In the genomic region with DNA sequence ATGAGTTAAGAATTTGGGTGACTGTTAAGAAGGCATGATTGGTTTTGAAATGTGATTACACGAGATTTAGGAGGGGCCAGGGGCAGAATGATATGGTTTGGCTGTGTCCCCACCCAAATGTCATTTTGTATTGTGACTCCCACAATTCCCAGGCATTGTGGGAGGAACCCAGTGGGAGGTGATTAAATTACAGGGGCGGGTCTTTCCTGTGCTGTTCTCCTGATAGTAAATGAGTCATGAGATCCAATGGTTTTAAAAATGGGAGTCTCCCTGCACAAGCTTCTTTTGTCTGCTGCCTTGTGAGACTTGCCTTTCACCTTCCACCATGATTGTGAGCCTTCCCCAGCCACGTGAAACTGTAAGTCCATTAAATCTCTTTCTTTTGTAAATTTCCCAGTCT, we compare ENCODE assay signal across 1 cellular context.
TF ChIP-seq lines count a peak whose summit lies in the region.

No MANE protein-coding gene starts in this region.

TF ChIP-seq in K562, 482 proteins besides CTCF, POLR2A, EP300 and RAD21:
- TF ChIP-seq, protein P1, sequence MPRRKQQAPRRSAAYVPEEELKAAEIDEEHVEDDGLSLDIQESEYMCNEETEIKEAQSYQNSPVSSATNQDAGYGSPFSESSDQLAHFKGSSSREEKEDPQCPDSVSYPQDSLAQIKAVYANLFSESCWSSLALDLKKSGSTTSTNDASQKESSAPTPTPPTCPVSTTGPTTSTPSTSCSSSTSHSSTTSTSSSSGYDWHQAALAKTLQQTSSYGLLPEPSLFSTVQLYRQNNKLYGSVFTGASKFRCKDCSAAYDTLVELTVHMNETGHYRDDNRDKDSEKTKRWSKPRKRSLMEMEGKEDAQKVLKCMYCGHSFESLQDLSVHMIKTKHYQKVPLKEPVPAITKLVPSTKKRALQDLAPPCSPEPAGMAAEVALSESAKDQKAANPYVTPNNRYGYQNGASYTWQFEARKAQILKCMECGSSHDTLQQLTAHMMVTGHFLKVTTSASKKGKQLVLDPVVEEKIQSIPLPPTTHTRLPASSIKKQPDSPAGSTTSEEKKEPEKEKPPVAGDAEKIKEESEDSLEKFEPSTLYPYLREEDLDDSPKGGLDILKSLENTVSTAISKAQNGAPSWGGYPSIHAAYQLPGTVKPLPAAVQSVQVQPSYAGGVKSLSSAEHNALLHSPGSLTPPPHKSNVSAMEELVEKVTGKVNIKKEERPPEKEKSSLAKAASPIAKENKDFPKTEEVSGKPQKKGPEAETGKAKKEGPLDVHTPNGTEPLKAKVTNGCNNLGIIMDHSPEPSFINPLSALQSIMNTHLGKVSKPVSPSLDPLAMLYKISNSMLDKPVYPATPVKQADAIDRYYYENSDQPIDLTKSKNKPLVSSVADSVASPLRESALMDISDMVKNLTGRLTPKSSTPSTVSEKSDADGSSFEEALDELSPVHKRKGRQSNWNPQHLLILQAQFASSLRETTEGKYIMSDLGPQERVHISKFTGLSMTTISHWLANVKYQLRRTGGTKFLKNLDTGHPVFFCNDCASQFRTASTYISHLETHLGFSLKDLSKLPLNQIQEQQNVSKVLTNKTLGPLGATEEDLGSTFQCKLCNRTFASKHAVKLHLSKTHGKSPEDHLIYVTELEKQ (CRISPR knock-in tag; IDR thresholded peaks at IDR 0.05) = no peak
- TF ChIP-seq, protein P2, sequence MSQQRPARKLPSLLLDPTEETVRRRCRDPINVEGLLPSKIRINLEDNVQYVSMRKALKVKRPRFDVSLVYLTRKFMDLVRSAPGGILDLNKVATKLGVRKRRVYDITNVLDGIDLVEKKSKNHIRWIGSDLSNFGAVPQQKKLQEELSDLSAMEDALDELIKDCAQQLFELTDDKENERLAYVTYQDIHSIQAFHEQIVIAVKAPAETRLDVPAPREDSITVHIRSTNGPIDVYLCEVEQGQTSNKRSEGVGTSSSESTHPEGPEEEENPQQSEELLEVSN (IDR thresholded peaks at IDR 0.05; ENCODE audit: borderline replicate concordance in 1 of 2, extremely low read depth in 1 of 2, insufficient read depth in 1 of 2, insufficient read length in 1 of 2, low read depth in 1 of 2, low read length in 1 of 2, poor library complexity in 1 of 2, severe bottlenecking in 1 of 2) = no peak
- TF ChIP-seq JUND (IDR thresholded peaks at IDR 0.05; ENCODE audit: borderline replicate concordance, low read depth, low read length) (peak; percentile 43; the same call in 1 of the 2 replicates), JUND (tag; IDR thresholded peaks at IDR 0.05; ENCODE audit: borderline replicate concordance, low read depth, low read length) (no peak)
